8 cellular contexts compared by ENCODE assay signal in genomic region chr14:95895720-95896119, GRCh38. TPM values are rescaled to one million over a fixed set of nuclear protein-coding genes. Genes with fewer than 3 reads are reported as not detected.
DNase-seq lines count a peak whose midpoint lies in the region; ATAC-seq and TF ChIP-seq lines count a peak whose summit lies in the region.

No MANE protein-coding gene starts in this region.

- no peak overlapping the region for H2AFZ ChIP-seq in DND-41 (ENCODE audit: low read depth, low read length)

- peaks cover 5% of the 10 kb centered on the region for H3K4me1 Mint-ChIP-seq in activated T-cell treated with anti-CD3 and anti-CD28 coated beads, Interleukin-2, amount 50 U/mL, for 72 hours (ENCODE audit: low read depth)
- no peaks in the 10 kb centered on the region for H3K4me1 Mint-ChIP-seq in mesothelial cell of epicardium

- WGBS in heart left ventricle, 4 donors, result 35 to 42% (median 41%) methylated on average over 10 of the region's 10 CpGs

- H3K9ac ChIP-seq in DND-41 (ENCODE audit: low read depth, low read length), result no peak overlapping the region

- no peaks in the 10 kb centered on the region for H3K9me3 ChIP-seq in DND-41 (ENCODE audit: insufficient read depth, low read length, severe bottlenecking)
- H3K9me3 ChIP-seq in heart left ventricle, result no peaks in the 10 kb centered on the region

- H3K9me3 Mint-ChIP-seq in activated T-cell treated with anti-CD3 and anti-CD28 coated beads, Interleukin-2, amount 50 U/mL, for 72 hours, result no peaks in the 10 kb centered on the region
- no peaks in the 10 kb centered on the region for H3K9me3 Mint-ChIP-seq in mesothelial cell of epicardium

- H3K36me3 ChIP-seq in DND-41 (ENCODE audit: insufficient read depth, low read length), result no peaks in the 10 kb centered on the region
- no peaks in the 10 kb centered on the region for H3K36me3 ChIP-seq in heart left ventricle

- no peaks in the 10 kb centered on the region for H4K20me1 ChIP-seq in DND-41 (ENCODE audit: insufficient read depth, low read length)

- H3K4me3 Mint-ChIP-seq in activated T-cell treated with anti-CD3 and anti-CD28 coated beads, Interleukin-2, amount 50 U/mL, for 72 hours, result no peak overlapping the region
- no peak overlapping the region for H3K4me3 Mint-ChIP-seq in mesothelial cell of epicardium

- DNase-seq in DND-41 (peak; percentile 16), HL-60 (ENCODE audit: low read depth in 1 of 2, low spot score in 1 of 2) (no peak), mesothelial cell of epicardium (ENCODE audit: low spot score in 2 of 2, unreplicated experiment in 2 of 2) (no peak), UCSD-AML1 (lab: John Stamatoyannopoulos, UW; ENCODE audit: unreplicated experiment) (no peak), heart left ventricle (no peak)
- DNase-seq in activated T-cell treated with anti-CD3 and anti-CD28 coated beads, Interleukin-2, amount 50 U/mL, for 72 hours, result peak; percentile 21 to 28

- H3K27me3 Mint-ChIP-seq in activated T-cell treated with anti-CD3 and anti-CD28 coated beads, Interleukin-2, amount 50 U/mL, for 72 hours (ENCODE audit: low read depth), result peaks cover 31% of the 10 kb centered on the region
- H3K27me3 Mint-ChIP-seq in mesothelial cell of epicardium (ENCODE audit: low read depth), result peaks cover 85% of the 10 kb centered on the region

- intact Hi-C loops in heart left ventricle (cut with DNase I), result no loop called here

- H3K27ac ChIP-seq in DND-41 (ENCODE audit: low read length) (no peak overlapping the region), HL-60 (replicated peaks) (no peak overlapping the region), heart left ventricle (no peak overlapping the region)

- H3K27me3 ChIP-seq in DND-41 (ENCODE audit: insufficient read depth, low read length, poor library complexity), result no peaks in the 10 kb centered on the region
- H3K27me3 ChIP-seq in HL-60 (ENCODE audit: insufficient read depth, poor library complexity, severe bottlenecking), result no peaks in the 10 kb centered on the region
- H3K27me3 ChIP-seq in heart left ventricle, result peaks cover 0 to 71% (median 4%) of the 10 kb centered on the region in 9 donors

- H3K4me1 ChIP-seq in DND-41 (ENCODE audit: insufficient read depth, low read length) (no peaks in the 10 kb centered on the region), heart left ventricle (no peaks in the 10 kb centered on the region)

- peak; percentile 44 for TF ChIP-seq CTCF in DND-41 (IDR thresholded peaks at IDR 0.05; ENCODE audit: borderline replicate concordance, extremely low read depth, low read length, poor library complexity, severe bottlenecking)
- peak; percentile 11 for TF ChIP-seq CTCF in HL-60 (IDR thresholded peaks at IDR 0.05; ENCODE audit: insufficient read depth, low read length)
- TF ChIP-seq CTCF in mesothelial cell of epicardium (IDR thresholded peaks at IDR 0.05; ENCODE audit: unreplicated experiment), result peak; percentile 47
- no peak for TF ChIP-seq CTCF in heart left ventricle (IDR thresholded peaks at IDR 0.05)

- no peak overlapping the region for H3K27ac Mint-ChIP-seq in activated T-cell treated with anti-CD3 and anti-CD28 coated beads, Interleukin-2, amount 50 U/mL, for 72 hours
- H3K27ac Mint-ChIP-seq in mesothelial cell of epicardium, result no peak overlapping the region

- H3K4me2 ChIP-seq in DND-41 (ENCODE audit: insufficient read depth, low read length), result no peak overlapping the region

- TF ChIP-seq POLR2A in heart left ventricle (IDR thresholded peaks at IDR 0.05), result no peak

- H3K4me3 ChIP-seq in DND-41 (ENCODE audit: low read depth in 1 of 2, low read length in 2 of 2) (no peak overlapping the region), HL-60 (replicated peaks; ENCODE audit: insufficient read depth, low read length) (no peak overlapping the region), heart left ventricle (no peak overlapping the region)

- H3K36me3 Mint-ChIP-seq in activated T-cell treated with anti-CD3 and anti-CD28 coated beads, Interleukin-2, amount 50 U/mL, for 72 hours (ENCODE audit: insufficient read depth in 2 of 2), result no peaks in the 10 kb centered on the region
- H3K36me3 Mint-ChIP-seq in mesothelial cell of epicardium, result no peaks in the 10 kb centered on the region

- ATAC-seq in DND-41 (ENCODE audit: insufficient read depth, low read depth) (peak; percentile 59; the same call in 1 of the 3 replicates), HG02642 (IDR thresholded peaks at IDR 0.05; ENCODE audit: poor library complexity, unreplicated experiment) (no peak), heart left ventricle (no peak), HG02885 (IDR thresholded peaks at IDR 0.05; ENCODE audit: poor library complexity, unreplicated experiment) (no peak)
- ATAC-seq in activated T-cell treated with anti-CD3 and anti-CD28 coated beads, Interleukin-2, amount 50 U/mL, for 72 hours (replicated peaks in 1 of 2), result peak; percentile 38 to 52

- H3K79me2 ChIP-seq in DND-41 (ENCODE audit: insufficient read depth, low read length), result no peaks in the 10 kb centered on the region

RNA-seq across cellular contexts. Expression of gene TUNAR, which starts 19.1 kb away (rescaled TPM):
- total RNA-seq in activated T-cell treated with anti-CD3 and anti-CD28 coated beads, Interleukin-2, amount 50 U/mL, for 72 hours, result not detected
- not detected in 3 replicates for total RNA-seq in mesothelial cell of epicardium
- not detected for total RNA-seq in heart left ventricle
- polyA plus RNA-seq in heart left ventricle, result not detected

Comparison
In these comparisons a context has a peak if more than half of its experiments do, and no peak if none do; other contexts are left out.
1. ATAC-seq: peak in DND-41 (single experiment) and activated T-cell treated with anti-CD3 and anti-CD28 coated beads, Interleukin-2, amount 50 U/mL, for 72 hours (2 of 2); none in HG02642 (single experiment), heart left ventricle (0 of 4) and HG02885 (single experiment).
2. DNase-seq: peak in DND-41 (single experiment) and activated T-cell treated with anti-CD3 and anti-CD28 coated beads, Interleukin-2, amount 50 U/mL, for 72 hours (2 of 2); none in HL-60 (0 of 2), mesothelial cell of epicardium (0 of 2), UCSD-AML1 (single experiment) and heart left ventricle (0 of 5).
3. CTCF ChIP-seq: peak in DND-41 (single experiment), HL-60 (single experiment) and mesothelial cell of epicardium (single experiment); none in heart left ventricle (0 of 12).